28 cellular contexts compared by ENCODE assay signal in genomic region chr19:8259142-8259921, GRCh38. TPM values are rescaled to one million over a fixed set of nuclear protein-coding genes. Genes with fewer than 3 reads are reported as not detected.
DNase-seq lines count a peak whose midpoint lies in the region; ATAC-seq, FAIRE-seq and TF ChIP-seq lines count a peak whose summit lies in the region.
"Had no signal": no experiment of that assay in that cellular context is flagged by ENCODE, and none has a peak within 500 bp of the region (broad histone marks: within the 10 kb centered on the region; RNA-seq: fewer than 3 reads in every experiment).

No MANE protein-coding gene starts in this region.

- H2AFZ ChIP-seq in GM23338 (no peak overlapping the region), neural cell (ENCODE audit: low read depth, low read length) (no peak overlapping the region)

- no peak for TF ChIP-seq RAD21 in neural cell (conservative IDR thresholded peaks at IDR 0.05)

- TF ChIP-seq EP300 in neural cell (conservative IDR thresholded peaks at IDR 0.05; ENCODE audit: poor library complexity, severe bottlenecking): no peak

- H3K27ac Mint-ChIP-seq in GM23338: peak overlapping the region; percentile 37
- H3K27ac Mint-ChIP-seq in glutamatergic neuron (ENCODE audit: unreplicated experiment): no peak overlapping the region
- H3K27ac Mint-ChIP-seq: activated T-cell treated with anti-CD3 and anti-CD28 coated beads, Interleukin-2, amount 50 U/mL, for 72 hours had no signal

- no peaks in the 10 kb centered on the region for H3K9me3 ChIP-seq in neural cell (ENCODE audit: low read length)

- no peaks in the 10 kb centered on the region for H3K27me3 ChIP-seq in GM23338 (ENCODE audit: insufficient read depth)
- H3K27me3 ChIP-seq in bronchial epithelial cell (ENCODE audit: control insufficient read depth, insufficient read depth, low read length): no peaks in the 10 kb centered on the region
- H3K27me3 ChIP-seq in neural cell (ENCODE audit: insufficient read depth, low read depth, low read length): no peaks in the 10 kb centered on the region
- H3K27me3 ChIP-seq: cardiac muscle cell had no signal

- H3K9me3 Mint-ChIP-seq in GM23338 (no peaks in the 10 kb centered on the region), glutamatergic neuron (ENCODE audit: unreplicated experiment) (peaks cover 3% of the 10 kb centered on the region)
- H3K9me3 Mint-ChIP-seq: activated T-cell treated with anti-CD3 and anti-CD28 coated beads, Interleukin-2, amount 50 U/mL, for 72 hours; CD4-positive, CD25-positive, alpha-beta regulatory T cell; naive thymus-derived CD4-positive, alpha-beta T cell had no signal

- H3K4me2 ChIP-seq in GM23338 (no peak overlapping the region), neural cell (ENCODE audit: low read length) (no peak overlapping the region)

- H3K9me2 ChIP-seq in GM23338 (ENCODE audit: insufficient read depth) (no peaks in the 10 kb centered on the region), neural cell (ENCODE audit: insufficient read depth, low read length) (no peaks in the 10 kb centered on the region)

- peak; percentile 23 for FAIRE-seq in bronchial epithelial cell (lab: Jason Lieb, UNC)
- FAIRE-seq: endothelial cell of umbilical vein, G401.6, GM18507 had no signal

- H3K79me2 ChIP-seq in GM23338 (replicated peaks; ENCODE audit: insufficient read depth): no peaks in the 10 kb centered on the region
- H3K79me2 ChIP-seq in neural cell (replicated peaks; ENCODE audit: insufficient read depth, low read length): no peaks in the 10 kb centered on the region

- H3F3A ChIP-seq in GM23338 (replicated peaks; ENCODE audit: low read depth) (peaks cover 16% of the 10 kb centered on the region), neural cell (ENCODE audit: insufficient read depth, low read length, poor library complexity, severe bottlenecking) (no peaks in the 10 kb centered on the region)

- H3K36me3 ChIP-seq in GM23338 (ENCODE audit: insufficient read depth): peaks cover 14% of the 10 kb centered on the region; the same call in 1 of the 2 replicates
- H3K36me3 ChIP-seq in bronchial epithelial cell (ENCODE audit: control insufficient read depth, insufficient read depth, low read length): no peaks in the 10 kb centered on the region
- H3K36me3 ChIP-seq in neural cell (ENCODE audit: insufficient read depth, low read length): peaks cover 8% of the 10 kb centered on the region

- H3K4me1 ChIP-seq in GM23338 (ENCODE audit: insufficient read depth): 0 out of 2 replicates have a peak, but pooled peaks cover 6% of the 10 kb centered on the region

- H3K4me1 Mint-ChIP-seq in GM23338 (peaks cover 15% of the 10 kb centered on the region), glutamatergic neuron (ENCODE audit: low read depth, unreplicated experiment) (no peaks in the 10 kb centered on the region)

- H3K4me3 ChIP-seq in GM23338 (no peak overlapping the region), bronchial epithelial cell (ENCODE audit: low read depth, low read length) (no peak overlapping the region), neural cell (ENCODE audit: low read length) (no peak overlapping the region)
- H3K4me3 ChIP-seq: cardiac muscle cell had no signal

- H3K4me3 Mint-ChIP-seq in GM23338: no peak overlapping the region
- H3K4me3 Mint-ChIP-seq in glutamatergic neuron (ENCODE audit: unreplicated experiment): no peak overlapping the region
- H3K4me3 Mint-ChIP-seq: activated T-cell treated with anti-CD3 and anti-CD28 coated beads, Interleukin-2, amount 50 U/mL, for 72 hours; naive thymus-derived CD4-positive, alpha-beta T cell had no signal

- H3K27ac ChIP-seq in GM23338 (ENCODE audit: low read depth): no peak overlapping the region
- no peak overlapping the region for H3K27ac ChIP-seq in neural cell (ENCODE audit: low read length)
- H3K27ac ChIP-seq: cardiac muscle cell had no signal

- H3K27me3 Mint-ChIP-seq in GM23338 (ENCODE audit: insufficient read depth, low read depth, poor library complexity) (peaks cover 7% of the 10 kb centered on the region), glutamatergic neuron (ENCODE audit: unreplicated experiment) (peaks cover 5% of the 10 kb centered on the region)
- H3K27me3 Mint-ChIP-seq: CD4-positive, CD25-positive, alpha-beta regulatory T cell; naive thymus-derived CD4-positive, alpha-beta T cell had no signal

- H3K9ac ChIP-seq in neural cell (ENCODE audit: low read length): no peak overlapping the region

- no peak for TF ChIP-seq CTCF in GM23338 (conservative IDR thresholded peaks at IDR 0.05; ENCODE audit: low read depth in 2 of 2)
- no peak for TF ChIP-seq CTCF in bronchial epithelial cell (IDR thresholded peaks at IDR 0.05; ENCODE audit: insufficient read depth, low read length, severe bottlenecking)
- no peak for TF ChIP-seq CTCF in neural cell (IDR thresholded peaks at IDR 0.05; ENCODE audit: poor library complexity, severe bottlenecking)
- no peak for TF ChIP-seq CTCF in glutamatergic neuron (IDR thresholded peaks at IDR 0.05; ENCODE audit: partially characterized antibody, unreplicated experiment)

- H3K36me3 Mint-ChIP-seq in GM23338 (ENCODE audit: low read depth): peaks cover 65% of the 10 kb centered on the region
- H3K36me3 Mint-ChIP-seq in glutamatergic neuron (ENCODE audit: unreplicated experiment): no peaks in the 10 kb centered on the region

- H4K20me1 ChIP-seq in GM23338 (replicated peaks; ENCODE audit: insufficient read depth): peaks cover 3% of the 10 kb centered on the region; the same call in 1 of the 2 replicates
- H4K20me1 ChIP-seq in neural cell (ENCODE audit: insufficient read depth): no peaks in the 10 kb centered on the region

- peak; percentile 2 for DNase-seq in AG08395 (ENCODE audit: low spot score)
- no peak for DNase-seq in GM23338 (ENCODE audit: low spot score)
- DNase-seq in bronchial epithelial cell (ENCODE audit: low read depth): no peak
- DNase-seq in glutamatergic neuron: no peak
- no peak for DNase-seq in inferior parietal cortex (ENCODE audit: extremely low spot score)
- no peak for DNase-seq in NCI-H510A treated with DMSO at 0.1 percent for 48 hours (lab: John Stamatoyannopoulos, UW)
- DNase-seq: activated CD4-positive, CD25-positive, alpha-beta regulatory T cell; activated CD8-positive, alpha-beta memory T cell treated with anti-CD3 and anti-CD28 coated beads for 24 hours; activated T-cell treated with anti-CD3 and anti-CD28 coated beads, Interleukin-2, amount 50 U/mL, for 72 hours; amniotic stem cell; CD4-positive, CD25-positive, alpha-beta regulatory T cell; dermis blood vessel endothelial cell; DMS 273 treated with DMSO at 0.1 percent for 48 hours; KBM-7; left colon; MM.1S; naive thymus-derived CD4-positive, alpha-beta T cell; NCI-H146; NCI-H2171; NCI-H69; stimulated activated CD4-positive, alpha-beta T cell treated with anti-CD3 and anti-CD28 coated beads, Interleukin-1b, Interleukin-23, amount 100 ng/mL, for 48 hours; T-helper 9 cell had no signal

- no peak for ATAC-seq in GM23338
- ATAC-seq in HG02678 (IDR thresholded peaks at IDR 0.05; ENCODE audit: unreplicated experiment): no peak
- ATAC-seq: activated T-cell treated with anti-CD3 and anti-CD28 coated beads, Interleukin-2, amount 50 U/mL, for 72 hours; left colon; naive thymus-derived CD4-positive, alpha-beta T cell had no signal

TF ChIP-seq in neural cell, 6 proteins besides CTCF, POLR2A, EP300 and RAD21:
- TF ChIP-seq POLR2AphosphoS5 (IDR thresholded peaks at IDR 0.05) (peak; percentile 10), EZH2 (IDR thresholded peaks at IDR 0.05; ENCODE audit: borderline replicate concordance, insufficient read depth, low read length, poor library complexity, severe bottlenecking) (no peak)

RNA-seq across cellular contexts. Expression of gene CD320, which starts 48.8 kb away (rescaled TPM):
- 84.9 and 124 TPM in 2 replicates for total RNA-seq in GM23338 (2014; rRNA removed; shearing (Covaris generic))
- polyA plus RNA-seq in GM23338 (2016; fragmentation: Nextera tagmentation; extraction: Ambion mirVana) (87.0 and 90.0 TPM in 2 replicates), neural cell (89.6 and 98.2 TPM in 2 replicates)
- total RNA-seq in bronchial epithelial cell (4.0 and 14.0 TPM in 2 replicates), glutamatergic neuron (ENCODE audit: unreplicated experiment) (45.1 TPM)
- polyA minus RNA-seq in neural cell: 35.1 and 39.4 TPM in 2 replicates

RNA-seq across cellular contexts. Expression of gene CERS4, which starts 50.2 kb away (rescaled TPM):
- 96.2 and 109 TPM in 2 replicates for total RNA-seq in GM23338 (2014; rRNA removed; shearing (Covaris generic))
- polyA plus RNA-seq in GM23338 (2016; fragmentation: Nextera tagmentation; extraction: Ambion mirVana): 68.5 and 74.5 TPM in 2 replicates
- total RNA-seq in bronchial epithelial cell: 2.1 and 7.4 TPM in 2 replicates
- 55.5 and 59.3 TPM in 2 replicates for polyA plus RNA-seq in neural cell
- 49.7 and 53.7 TPM in 2 replicates for polyA minus RNA-seq in neural cell
- total RNA-seq in glutamatergic neuron (ENCODE audit: unreplicated experiment): 27.3 TPM
